In genomic region chr17:79991140-79991923, GRCh38 we compare ENCODE assay signal across 7 cellular contexts. TPM values are rescaled to one million over a fixed set of nuclear protein-coding genes. Genes with fewer than 3 reads are reported as not detected.
A peak's percentile ranks its signal among the peaks of the same experiment; 100 is the strongest.
DNase-seq lines count a peak whose midpoint lies in the region; ATAC-seq and TF ChIP-seq lines count a peak whose summit lies in the region.

No MANE protein-coding gene starts in this region.

- no peaks in the 10 kb centered on the region for H3K36me3 ChIP-seq in brain microvascular endothelial cell (replicated peaks)

- H3K9me3 Mint-ChIP-seq in immature natural killer cell, result no peaks in the 10 kb centered on the region

- TF ChIP-seq CTCF in GM13976 (IDR thresholded peaks at IDR 0.05; ENCODE audit: borderline replicate concordance, control extremely low read depth, extremely low read depth, insufficient read depth, missing control alignments) (peak; percentile 64), VCaP (conservative IDR thresholded peaks at IDR 0.05) (peak; percentile 81), brain microvascular endothelial cell (IDR thresholded peaks at IDR 0.05; ENCODE audit: low read depth, low read length, missing control alignments) (peak; percentile 71)

- no peak overlapping the region for H3K27ac Mint-ChIP-seq in immature natural killer cell

- H3K4me3 ChIP-seq in brain microvascular endothelial cell (ENCODE audit: low read depth, low read length), result peak overlapping the region; percentile 48

- peaks cover 8 to 11% (median 10%) of the 10 kb centered on the region in 3 donors for H3K27me3 Mint-ChIP-seq in immature natural killer cell (ENCODE audit: low read depth in 3 of 3)

- peaks cover 28 to 32% of the 10 kb centered on the region in 2 donors for H3K4me1 Mint-ChIP-seq in immature natural killer cell

- peak overlapping the region; percentile 98 for H3K27ac ChIP-seq in VCaP
- no peak overlapping the region for H3K27ac ChIP-seq in brain microvascular endothelial cell

- in situ Hi-C loops in GM13976 (cut with MboI; ENCODE audit: low sequenced_read_pairs, unreplicated experiment) (no loop called here), brain microvascular endothelial cell (cut with HindIII; ENCODE audit: low pct_ligation_motif_present, low sequenced_read_pairs) (loop anchor here (25.0 kb wide), 1 partner anchor 204 kb away; the partner anchor contains the start of genes CBX2 and CBX8)

- no peak for ATAC-seq in GM21717 (IDR thresholded peaks at IDR 0.05; ENCODE audit: unreplicated experiment)

- H3K4me3 Mint-ChIP-seq in immature natural killer cell, result peak overlapping the region in 4 of 5 donors; percentile 30 to 69 (median 46)

- DNase-seq in GM13976 (ENCODE audit: low spot score) (peak; percentile 84), NCI-H2107 treated with DMSO at 0.1 percent for 48 hours (lab: John Stamatoyannopoulos, UW; ENCODE audit: unreplicated experiment) (peak; percentile 57), brain microvascular endothelial cell (peak; percentile 67), immature natural killer cell (peak; percentile 54 to 64 (median 58))
- peak; percentile 75 to 78 (median 75) for DNase-seq in stimulated activated CD4-positive, alpha-beta T cell treated with anti-CD3 and anti-CD28 coated beads, Interleukin-12 subunit alpha, Interleukin-12 subunit beta, amount 100 ng/mL, for 48 hours (ENCODE audit: low read depth in 2 of 3, low spot score in 1 of 3)

- no peaks in the 10 kb centered on the region for H3K36me3 Mint-ChIP-seq in immature natural killer cell

- no peaks in the 10 kb centered on the region for H3K27me3 ChIP-seq in brain microvascular endothelial cell (replicated peaks)

RNA-seq across cellular contexts. Expression of gene TBC1D16, which starts 44.3 kb away (rescaled TPM):
- polyA plus RNA-seq in immature natural killer cell, result under 1 TPM in 1 of 3 donors, not detected in 2; 0.27 TPM

RNA-seq across cellular contexts. Expression of gene CCDC40, which starts 45.1 kb away (rescaled TPM):
- polyA plus RNA-seq in immature natural killer cell, result not detected
